13 cellular contexts compared by ENCODE assay signal in the genomic region with DNA sequence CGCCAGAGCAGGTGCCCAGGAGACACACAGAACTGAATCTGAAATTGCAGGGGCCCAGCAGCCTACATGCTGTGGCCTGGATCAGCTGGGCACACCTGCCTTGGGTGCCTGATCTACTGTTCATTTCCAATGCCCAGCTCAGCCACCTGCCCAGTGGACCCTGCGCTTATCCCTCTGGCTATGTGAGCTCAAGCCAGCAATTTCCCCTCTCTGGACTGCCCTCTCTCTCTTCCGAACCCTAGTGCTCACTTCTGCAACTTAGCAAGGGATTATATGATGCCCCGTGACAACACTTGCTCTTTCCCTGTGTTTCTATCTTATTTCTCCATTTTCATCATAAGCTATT.
DNase-seq lines count a peak whose midpoint lies in the region; ATAC-seq, FAIRE-seq and TF ChIP-seq lines count a peak whose summit lies in the region.
"Had no signal": no experiment of that assay in that cellular context is flagged by ENCODE, and none has a peak within 500 bp of the region (broad histone marks: within the 10 kb centered on the region; RNA-seq: fewer than 3 reads in every experiment).

No MANE protein-coding gene starts in this region.

- H3K9ac ChIP-seq in GM23248 = peak overlapping the region; percentile 67

- no peaks in the 10 kb centered on the region for H3K9me2 ChIP-seq in GM23248 (ENCODE audit: insufficient read depth)

- peaks cover 35% of the 10 kb centered on the region for H3F3A ChIP-seq in GM23248 (ENCODE audit: insufficient read depth)

- peak; percentile 58 for DNase-seq in CD14-positive monocyte (ENCODE audit: low spot score)
- DNase-seq in GM23248 = no peak
- no peak for DNase-seq in Panc1 (ENCODE audit: low read depth, low spot score)
- DNase-seq in natural killer cell = no peak
- no peak for DNase-seq in SW480 (ENCODE audit: low spot score)
- DNase-seq in NCI-H2029 (lab: John Stamatoyannopoulos, UW) = no peak
- DNase-seq in stimulated activated CD4-positive, alpha-beta T cell treated with anti-CD3 and anti-CD28 coated beads, Interleukin-12 subunit alpha, Interleukin-12 subunit beta, amount 100 ng/mL, for 4 hours = no peak
- DNase-seq in GM19239 (ENCODE audit: insufficient read length, low spot score) = no peak

- H3K4me1 ChIP-seq in GM23248 (ENCODE audit: insufficient read depth) (peaks cover 43% of the 10 kb centered on the region), Panc1 (ENCODE audit: control insufficient read depth, insufficient read depth, low read length) (peaks cover 34% of the 10 kb centered on the region)
- H3K4me1 ChIP-seq: prostate gland had no signal

- CTCF ChIA-PET in Panc1 (lab: Charles Lee) = interaction anchor here (0.8 kb wide), 1 partner anchor 95 kb away, joined by 3 read pairs; no protein-coding TSS in a partner anchor

- H3K4me1 Mint-ChIP-seq in CD14-positive monocyte (peaks cover 92% of the 10 kb centered on the region), natural killer cell (peaks cover 43 to 77% of the 10 kb centered on the region in 2 donors)

- H3K36me3 ChIP-seq in GM23248 (ENCODE audit: low read depth) (no peaks in the 10 kb centered on the region), Panc1 (ENCODE audit: control insufficient read depth, insufficient read depth, low read length) (no peaks in the 10 kb centered on the region)
- H3K36me3 ChIP-seq: BE2C, heart right ventricle, prostate gland, thoracic aorta had no signal

- H3K9me3 ChIP-seq in GM23248 (ENCODE audit: low read depth) = no peaks in the 10 kb centered on the region
- no peaks in the 10 kb centered on the region for H3K9me3 ChIP-seq in Panc1 (ENCODE audit: control insufficient read depth, insufficient read depth, low read depth, low read length)
- H3K9me3 ChIP-seq: BE2C, heart right ventricle, prostate gland, thoracic aorta had no signal

- ATAC-seq in Panc1 (no peak), natural killer cell (no peak)

- in situ Hi-C loops in GM23248 (cut with MboI) = no loop called here
- in situ Hi-C loops in Panc1 (cut with HindIII; ENCODE audit: low pct_unique_long_range_greater_than_20kb, low sequenced_read_pairs) = no loop called here

- peaks cover 0 to 2% (median 0%) of the 10 kb centered on the region in 7 donors for H3K9me3 Mint-ChIP-seq in CD14-positive monocyte
- no peaks in the 10 kb centered on the region for H3K9me3 Mint-ChIP-seq in natural killer cell

- no peak for FAIRE-seq in GM19239 (lab: Jason Lieb, UNC)
- FAIRE-seq: colon had no signal

- H3K4me3 ChIP-seq in GM23248 (no peak overlapping the region), Panc1 (ENCODE audit: low read depth in 2 of 2, low read length in 2 of 2) (no peak overlapping the region)
- H3K4me3 ChIP-seq: heart right ventricle, prostate gland, thoracic aorta had no signal

- H3K27ac ChIP-seq in GM23248 (peak overlapping the region; percentile 84), Panc1 (ENCODE audit: low read length) (peak overlapping the region; percentile 92)
- H3K27ac ChIP-seq: prostate gland, thoracic aorta had no signal

- H3K27ac Mint-ChIP-seq in CD14-positive monocyte = peak overlapping the region; percentile 97 to 100 (median 99)
- peak overlapping the region in 1 of 2 donors; percentile 86 for H3K27ac Mint-ChIP-seq in natural killer cell

- no TSS peak for BruUV-seq in Panc1 (replicated peaks; lab: Mats Ljungman, UMichigan)

- 92 to 96% methylated on average over 4 of the region's 4 CpGs for WGBS in GM23248 (ENCODE audit: low coverage in 1 of 2, low lambda C conversion rate in 2 of 2, missing lambda C conversion rate in 2 of 2), 2 experiments

- H3K27me3 Mint-ChIP-seq in CD14-positive monocyte (ENCODE audit: low read depth in 3 of 3) = peaks cover 9 to 23% (median 11%) of the 10 kb centered on the region in 3 donors
- peaks cover 39 to 42% of the 10 kb centered on the region in 2 donors for H3K27me3 Mint-ChIP-seq in natural killer cell (ENCODE audit: low read depth in 2 of 2)

- no peak overlapping the region for H2AFZ ChIP-seq in GM23248

- H3K4me2 ChIP-seq in GM23248 (ENCODE audit: unreplicated experiment) = peak overlapping the region; percentile 73

- intact Hi-C loops in CD14-positive monocyte (cut with micrococcal nuclease) (loop anchor here in 1 of 2 donors (2.0 to 5.0 kb wide), 3 partner anchors 220 to 391 kb away; a partner anchor contains a TSS), Panc1 (cut with micrococcal nuclease; ENCODE audit: unreplicated experiment) (loop anchor here (5.0 kb wide), 1 partner anchor 1010 kb away; no protein-coding TSS in a partner anchor), natural killer cell (cut with micrococcal nuclease) (loop anchor here (5.0 to 10.0 kb wide), 4 partner anchors 230 to 910 kb away; no protein-coding TSS in a partner anchor)

- TF ChIP-seq CTCF in CD14-positive monocyte (IDR thresholded peaks at IDR 0.05) = no peak
- TF ChIP-seq CTCF in Panc1 (IDR thresholded peaks at IDR 0.05) = no peak
- TF ChIP-seq CTCF in natural killer cell (IDR thresholded peaks at IDR 0.05) = no peak

- H3K79me2 ChIP-seq in GM23248 (ENCODE audit: insufficient read depth) = no peaks in the 10 kb centered on the region

- H3K4me3 Mint-ChIP-seq in CD14-positive monocyte (peak overlapping the region; percentile 59 to 64), natural killer cell (peak overlapping the region; percentile 49)

- H4K20me1 ChIP-seq in GM23248 (ENCODE audit: insufficient read depth) = no peaks in the 10 kb centered on the region

- H3K36me3 Mint-ChIP-seq in CD14-positive monocyte = peaks cover 14 to 24% of the 10 kb centered on the region in 2 donors
- H3K36me3 Mint-ChIP-seq in natural killer cell = no peaks in the 10 kb centered on the region

- POLR2A ChIA-PET in Panc1 (lab: Charles Lee) = no interaction called here

- H3K27me3 ChIP-seq in GM23248 (replicated peaks; ENCODE audit: insufficient read depth) = 0 out of 2 replicates have a peak, but pooled peaks cover 4% of the 10 kb centered on the region
- H3K27me3 ChIP-seq in Panc1 (ENCODE audit: control insufficient read depth, insufficient read depth, low read length) = no peaks in the 10 kb centered on the region
- H3K27me3 ChIP-seq: BE2C, heart right ventricle had no signal
